30 cellular contexts compared by ENCODE assay signal in genomic region chr9:116935149-116935897, GRCh38.
A peak's percentile ranks its signal among the peaks of the same experiment; 100 is the strongest.
DNase-seq lines count a peak whose midpoint lies in the region; ATAC-seq, FAIRE-seq and TF ChIP-seq lines count a peak whose summit lies in the region.
"Had no signal": no experiment of that assay in that cellular context is flagged by ENCODE, and none has a peak within 500 bp of the region (broad histone marks: within the 10 kb centered on the region; RNA-seq: fewer than 3 reads in every experiment).

No MANE protein-coding gene starts in this region.

- no peak overlapping the region for H3K4me2 ChIP-seq in K562 (ENCODE audit: insufficient read depth, low read length)
- H3K4me2 ChIP-seq: hepatocyte had no signal

- POLR2A ChIA-PET in K562 (lab: Yijun Ruan, JAX): no interaction called here

- no peaks in the 10 kb centered on the region; the same call in 1 of the 2 replicates for H3K9me3 ChIP-seq in K562 (replicated peaks; ENCODE audit: control insufficient read depth, insufficient read depth, low read depth, low read length)
- no peaks in the 10 kb centered on the region for H3K9me3 ChIP-seq in psoas muscle
- H3K9me3 ChIP-seq: esophagus muscularis mucosa, spleen, tibial nerve had no signal

- no peak for TF ChIP-seq RAD21 in K562 (CRISPR knock-in tag; conservative IDR thresholded peaks at IDR 0.05 in 1 of 2, IDR thresholded peaks at IDR 0.05 in 1 of 2)

- TF ChIP-seq POLR2A in K562 (conservative IDR thresholded peaks at IDR 0.05) (no peak), erythroblast (IDR thresholded peaks at IDR 0.05; ENCODE audit: low read length) (no peak)

- H3K27me3 ChIP-seq in K562 (ENCODE audit: control insufficient read depth in 2 of 2, insufficient read depth in 2 of 2, low read length in 2 of 2) (no peaks in the 10 kb centered on the region), psoas muscle (ENCODE audit: insufficient read depth in 3 of 3, low read length in 2 of 3) (no peaks in the 10 kb centered on the region)
- H3K27me3 ChIP-seq: hepatocyte, tibial nerve had no signal

- H3K4me3 ChIP-seq in GM12864 (ENCODE audit: low read depth, low read length): no peak overlapping the region
- H3K4me3 ChIP-seq in K562: no peak overlapping the region
- H3K4me3 ChIP-seq in psoas muscle: no peak overlapping the region
- H3K4me3 ChIP-seq: esophagus muscularis mucosa, hepatocyte, spleen, tibial nerve had no signal

- CTCF ChIA-PET in K562 (lab: Yijun Ruan, JAX; ENCODE audit: low intra/inter-chr PET ratio): no interaction called here

- WGBS in K562 (ENCODE audit: insufficient coverage, low coverage, missing lambda C conversion rate): 0% methylated on average over 5 of the region's 5 CpGs
- 54 to 59% (median 55%) methylated on average over 5 of the region's 5 CpGs for WGBS in psoas muscle, 3 donors

- intact Hi-C loops in K562 (cut with micrococcal nuclease) (no loop called here), psoas muscle (cut with DNase I) (no loop called here)

- TF ChIP-seq CTCF in GM12864 (IDR thresholded peaks at IDR 0.05; ENCODE audit: low read depth, low read length, missing control alignments) (no peak), K562 (IDR thresholded peaks at IDR 0.05 in 2 of 3, conservative IDR thresholded peaks at IDR 0.05 in 1 of 3; ENCODE audit: insufficient read depth in 2 of 3, low read depth in 1 of 3, low read length in 3 of 3) (no peak), psoas muscle (IDR thresholded peaks at IDR 0.05) (no peak)

- no peaks in the 10 kb centered on the region for H4K20me1 ChIP-seq in K562 (replicated peaks; ENCODE audit: control insufficient read depth, insufficient read depth, low read length)

- no peaks in the 10 kb centered on the region for H3K36me3 ChIP-seq in K562 (ENCODE audit: control insufficient read depth, insufficient read depth, low read length)
- no peaks in the 10 kb centered on the region for H3K36me3 ChIP-seq in psoas muscle (ENCODE audit: insufficient read depth in 1 of 2, low read depth in 1 of 2)
- H3K36me3 ChIP-seq: esophagus muscularis mucosa, spleen, tibial nerve had no signal

- DNase-seq in GM12864 (ENCODE audit: low read depth): peak; percentile 43
- DNase-seq in K562 (ENCODE audit: extremely low read depth in 1 of 4, low spot score in 3 of 4): no peak
- DNase-seq in erythroblast (lab: John Stamatoyannopoulos, UW): no peak
- DNase-seq in activated effector memory CD4-positive, alpha-beta T cell treated with Interleukin-2 at 50 U/mL for 16 hours: no peak
- no peak for DNase-seq in psoas muscle
- DNase-seq: activated CD4-positive, alpha-beta T cell treated with anti-CD3 and anti-CD28 coated beads for 4 hours; activated gamma-delta T cell treated with Interleukin-2 at 50 U/mL for 16 hours; activated T-cell treated with anti-CD3 and anti-CD28 coated beads, Interleukin-2, amount 50 U/mL, for 24 hours; caudate nucleus; CD8-positive, alpha-beta memory T cell; cortex of kidney; effector memory CD8-positive, alpha-beta T cell; foreskin melanocyte; left cardiac atrium; NCI-H2029 treated with DMSO at 0.1 percent for 48 hours; NCI-H226; NCI-H748 treated with DMSO at 0.1 percent for 48 hours; OCI-M1; right cardiac atrium; spleen; stimulated activated CD4-positive, alpha-beta T cell treated with anti-CD3 and anti-CD28 coated beads, Interleukin-2, amount 100 ng/mL, for 48 hours; T-helper 2 cell had no signal

- H3K27ac ChIP-seq in K562 (ENCODE audit: extremely low read depth, low read depth, low read length) (no peak overlapping the region), psoas muscle (no peak overlapping the region)
- H3K27ac ChIP-seq: esophagus muscularis mucosa, hepatocyte, spleen, tibial nerve had no signal

- no peaks in the 10 kb centered on the region for H3K9me1 ChIP-seq in K562 (ENCODE audit: control insufficient read depth, insufficient read depth, low read length)

- H3K79me2 ChIP-seq in K562 (ENCODE audit: control insufficient read depth, insufficient read depth, low read length): no peaks in the 10 kb centered on the region
- H3K79me2 ChIP-seq: hepatocyte had no signal

- no peak overlapping the region for H2AFZ ChIP-seq in K562 (ENCODE audit: low read depth, low read length)
- H2AFZ ChIP-seq: hepatocyte had no signal

- no peak overlapping the region for H3K9ac ChIP-seq in K562 (ENCODE audit: insufficient read depth in 1 of 2, low read depth in 2 of 2, low read length in 2 of 2)

- BruUV-seq in K562 (replicated peaks; lab: Mats Ljungman, UMichigan): no TSS peak

- ATAC-seq in GM21390 (IDR thresholded peaks at IDR 0.05; ENCODE audit: unreplicated experiment) (peak; percentile 52), HG03520 (IDR thresholded peaks at IDR 0.05; ENCODE audit: unreplicated experiment) (peak; percentile 45), K562 (no peak), psoas muscle (no peak), GM21381 (IDR thresholded peaks at IDR 0.05; ENCODE audit: unreplicated experiment) (no peak)
- ATAC-seq: effector memory CD8-positive, alpha-beta T cell; left cardiac atrium; right cardiac atrium had no signal

- no peaks in the 10 kb centered on the region for H3K4me1 ChIP-seq in K562 (replicated peaks in 1 of 2; ENCODE audit: control insufficient read depth in 2 of 2, insufficient read depth in 2 of 2, low read length in 2 of 2)
- no peaks in the 10 kb centered on the region for H3K4me1 ChIP-seq in psoas muscle
- H3K4me1 ChIP-seq: esophagus muscularis mucosa, spleen, tibial nerve had no signal

- no peak for TF ChIP-seq EP300 in K562 (IDR thresholded peaks at IDR 0.05; ENCODE audit: low read length)

- in situ Hi-C loops in K562 (cut with MboI): no loop called here

- no peak for FAIRE-seq in K562 (lab: Jason Lieb, UNC)
- FAIRE-seq: astrocyte, G401.6 had no signal

TF ChIP-seq in K562, 482 proteins besides CTCF, POLR2A, EP300 and RAD21:
- TF ChIP-seq MECOM (CRISPR knock-in tag; IDR thresholded peaks at IDR 0.05): no peak
- TF ChIP-seq ZZZ3 (IDR thresholded peaks at IDR 0.05): no peak
- peak; percentile 38 for TF ChIP-seq ZFP36 (IDR thresholded peaks at IDR 0.05; ENCODE audit: low read depth, low read length, partially characterized antibody)
- TF ChIP-seq ZNF274 (IDR thresholded peaks at IDR 0.05; ENCODE audit: borderline replicate concordance, low read depth, low read length): no peak
- peak; percentile 84 for TF ChIP-seq RBM25 (IDR thresholded peaks at IDR 0.05; ENCODE audit: low read depth, low read length, severe bottlenecking)

Comparison
In these comparisons a context has a peak if more than half of its experiments do, and no peak if none do; other contexts are left out.
1. ATAC-seq: peak in GM21390 (single experiment) and HG03520 (single experiment); none in K562 (single experiment), psoas muscle (0 of 4) and GM21381 (single experiment).